In the genomic region with DNA sequence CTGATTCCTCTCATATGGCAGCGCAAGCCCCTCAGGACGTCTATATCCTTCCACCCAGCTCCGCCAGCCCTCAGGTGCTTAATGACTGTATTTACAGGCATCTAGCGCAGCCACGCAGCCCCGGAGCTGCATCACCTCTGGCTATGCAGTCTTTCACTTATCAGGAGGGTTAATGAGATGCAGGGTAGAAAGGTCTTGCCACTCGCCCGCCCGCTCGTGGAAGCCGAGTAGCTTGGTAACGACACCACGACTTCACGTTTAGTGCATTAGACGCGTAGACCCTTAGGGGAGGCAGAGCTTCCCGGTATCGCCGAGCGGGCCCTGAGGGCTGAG, we compare ENCODE assay signal across 8 cellular contexts. TPM values are rescaled to one million over a fixed set of nuclear protein-coding genes. Genes with fewer than 3 reads are reported as not detected.
A peak's percentile ranks its signal among the peaks of the same experiment; 100 is the strongest.
DNase-seq lines count a peak whose midpoint lies in the region; ATAC-seq, FAIRE-seq and TF ChIP-seq lines count a peak whose summit lies in the region.

No MANE protein-coding gene starts in this region.

- TF ChIP-seq POLR2A in body of pancreas (IDR thresholded peaks at IDR 0.05): no peak

- H3K36me3 ChIP-seq in body of pancreas (replicated peaks in 1 of 2; ENCODE audit: insufficient read depth in 1 of 2, low read depth in 2 of 2): no peaks in the 10 kb centered on the region

- H3K27me3 ChIP-seq in body of pancreas (no peaks in the 10 kb centered on the region), layer of hippocampus (ENCODE audit: control insufficient read depth, insufficient read depth, low read length) (no peaks in the 10 kb centered on the region)

- no peak for FAIRE-seq in D721Med (lab: Jason Lieb, UNC)

- ATAC-seq in body of pancreas (peak; percentile 1), GM21786 (IDR thresholded peaks at IDR 0.05; ENCODE audit: unreplicated experiment) (no peak)

- peaks cover 6% of the 10 kb centered on the region for H3K4me1 ChIP-seq in body of pancreas

- H3K4me3 ChIP-seq in body of pancreas: peak overlapping the region in 1 of 2 donors; percentile 30

- intact Hi-C loops in body of pancreas (cut with DNase I): no loop called here

- DNase-seq in 8988T (peak; percentile 16), HK-2 (ENCODE audit: unreplicated experiment) (peak; percentile 9), body of pancreas (peak in 3 of 4 donors; percentile 2 to 30 (median 17)), substantia nigra (lab: John Stamatoyannopoulos, UW) (peak in 7 of 49 donors; percentile 6 to 42 (median 23)), NCI-H526 treated with DMSO at 0.1 percent for 48 hours (lab: John Stamatoyannopoulos, UW) (no peak), D721Med (ENCODE audit: insufficient read length, low spot score) (no peak)

- TF ChIP-seq CTCF in body of pancreas (IDR thresholded peaks at IDR 0.05): no peak
- TF ChIP-seq CTCF in D721Med (IDR thresholded peaks at IDR 0.05; ENCODE audit: insufficient read depth, missing control alignments): no peak

- WGBS in body of pancreas, 2 donors: 0% methylated on average over 6 of the region's 20 CpGs; no CpG with 5 or more reads in 1 of the 2 donors

- H3K9me3 ChIP-seq in body of pancreas: no peaks in the 10 kb centered on the region

- H3K27ac ChIP-seq in body of pancreas (peak overlapping the region; percentile 26 to 91 (median 85)), layer of hippocampus (ENCODE audit: low read depth, low read length) (peak overlapping the region; percentile 86), substantia nigra (ENCODE audit: low read depth, low read length, poor library complexity, severe bottlenecking) (peak overlapping the region; percentile 83)

RNA-seq across cellular contexts. Expression of a gene that starts 1.5 kb away (rescaled TPM):
- total RNA-seq in body of pancreas: 1 to 10 TPM; 2.9 to 7.3 TPM

Comparison
In these comparisons a context has a peak if more than half of its experiments do, and no peak if none do; other contexts are left out.
1. DNase-seq: peak in 8988T (single experiment), HK-2 (single experiment) and body of pancreas (3 of 4); none in NCI-H526 treated with DMSO at 0.1 percent for 48 hours (single experiment) and D721Med (single experiment).
2. Peak in every context shown above with its lines, with median percentiles within 50 percentile points of each other: H3K27ac ChIP-seq.